Comparison of ENCODE assay signal across 6 cellular contexts in the genomic region with DNA sequence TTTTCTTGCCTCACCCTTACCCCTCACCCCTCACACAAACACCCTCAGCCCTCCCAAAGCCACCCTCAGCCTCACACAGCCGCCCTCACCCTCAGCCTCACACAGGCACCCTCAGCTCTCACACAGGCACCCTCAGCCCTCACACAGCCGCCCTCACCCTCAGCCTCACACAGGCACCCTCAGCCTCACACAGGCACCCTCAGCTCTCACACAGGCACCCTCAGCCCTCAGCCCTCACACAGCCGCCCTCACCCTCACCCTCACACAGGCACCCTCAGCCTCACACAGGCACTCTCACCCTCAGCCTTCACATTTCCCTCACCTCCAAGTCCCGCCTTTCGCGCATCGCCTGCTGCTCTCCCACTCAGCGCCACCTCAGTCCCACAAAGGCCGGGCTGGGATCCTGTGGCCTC. TPM values are rescaled to one million over a fixed set of nuclear protein-coding genes. Genes with fewer than 3 reads are reported as not detected.
A peak's percentile ranks its signal among the peaks of the same experiment; 100 is the strongest.
DNase-seq lines count a peak whose midpoint lies in the region; ATAC-seq and TF ChIP-seq lines count a peak whose summit lies in the region.

No MANE protein-coding gene starts in this region.

- H3K4me1 ChIP-seq in SJSA1 (replicated peaks), result peaks cover 11% of the 10 kb centered on the region

- H3K27me3 ChIP-seq in SJSA1 (replicated peaks), result no peaks in the 10 kb centered on the region

- H3K9me3 ChIP-seq in SJSA1 (replicated peaks), result 0 out of 2 replicates have a peak, but pooled peaks cover 2% of the 10 kb centered on the region

- H3K4me3 ChIP-seq in AG09309 (ENCODE audit: control insufficient read depth, low read depth, low read length), result peak overlapping the region; percentile 89
- H3K4me3 ChIP-seq in SJSA1, result peak overlapping the region; percentile 82

- no peaks in the 10 kb centered on the region for H3K9me3 Mint-ChIP-seq in mesothelial cell of epicardium

- H3K27ac ChIP-seq in SJSA1, result no peak overlapping the region

- H3K27me3 Mint-ChIP-seq in mesothelial cell of epicardium (ENCODE audit: low read depth), result no peaks in the 10 kb centered on the region

- ATAC-seq in left lobe of liver (peak; percentile 10), GM21723 (IDR thresholded peaks at IDR 0.05; ENCODE audit: unreplicated experiment) (no peak)

- no peak overlapping the region for H3K4me3 Mint-ChIP-seq in mesothelial cell of epicardium

- H3K4me1 Mint-ChIP-seq in mesothelial cell of epicardium, result peaks cover 2% of the 10 kb centered on the region

- H3K27ac Mint-ChIP-seq in mesothelial cell of epicardium, result no peak overlapping the region

- peaks cover 7% of the 10 kb centered on the region for H3K36me3 ChIP-seq in SJSA1

- H3K36me3 Mint-ChIP-seq in mesothelial cell of epicardium, result no peaks in the 10 kb centered on the region

- TF ChIP-seq CTCF in AG09309 (IDR thresholded peaks at IDR 0.05; ENCODE audit: control insufficient read depth, insufficient read depth, low read depth, low read length, missing control alignments) (no peak), mesothelial cell of epicardium (IDR thresholded peaks at IDR 0.05; ENCODE audit: unreplicated experiment) (no peak), GM10266 (IDR thresholded peaks at IDR 0.05; ENCODE audit: control insufficient read depth, insufficient read depth, low read depth, missing control alignments) (no peak)

- no peak for DNase-seq in AG09309 (ENCODE audit: low read depth)
- no peak for DNase-seq in SJSA1 (ENCODE audit: low read depth in 1 of 2, low spot score in 2 of 2)
- no peak for DNase-seq in left lobe of liver (ENCODE audit: low spot score)
- no peak for DNase-seq in mesothelial cell of epicardium (ENCODE audit: low spot score in 2 of 2, unreplicated experiment in 2 of 2)
- DNase-seq in GM10266 (ENCODE audit: extremely low spot score), result no peak

RNA-seq across cellular contexts. Expression of a gene that starts 0.3 kb away (rescaled TPM):
- 2.5 and 3.2 TPM in 2 replicates for total RNA-seq in SJSA1 (2014; rRNA removed; shearing (Covaris generic))
- 2.4 TPM for total RNA-seq in left lobe of liver
- 3.6 to 3.8 TPM (median 3.7 TPM) in 3 replicates for total RNA-seq in mesothelial cell of epicardium

RNA-seq across cellular contexts. Expression of a gene that starts 21.3 kb away (rescaled TPM):
- total RNA-seq in SJSA1 (2014; rRNA removed; shearing (Covaris generic)), result 44.4 and 59.3 TPM in 2 replicates
- total RNA-seq in left lobe of liver (14.3 TPM), mesothelial cell of epicardium (31.9 to 38.6 TPM (median 35.8 TPM) in 3 replicates)

RNA-seq across cellular contexts. Expression of a gene that starts 26.8 kb away (rescaled TPM):
- total RNA-seq in SJSA1 (2014; rRNA removed; shearing (Covaris generic)), result 23.6 and 67.7 TPM in 2 replicates
- total RNA-seq in left lobe of liver, result 1,433 TPM
- 12.3 to 15.5 TPM (median 13.1 TPM) in 3 replicates for total RNA-seq in mesothelial cell of epicardium

RNA-seq across cellular contexts. Expression of a gene that starts 36.0 kb away (rescaled TPM):
- 0.19 and 1.3 TPM in 2 replicates for total RNA-seq in SJSA1 (2014; rRNA removed; shearing (Covaris generic))
- 2.4 TPM for total RNA-seq in left lobe of liver
- total RNA-seq in mesothelial cell of epicardium, result 6.6 to 7.6 TPM (median 6.9 TPM) in 3 replicates

RNA-seq across cellular contexts. Expression of a gene that starts 47.8 kb away (rescaled TPM):
- 2.5 and 4.1 TPM in 2 replicates for total RNA-seq in SJSA1 (2014; rRNA removed; shearing (Covaris generic))
- total RNA-seq in left lobe of liver, result 1.8 TPM
- 21.6 to 22.1 TPM (median 21.9 TPM) in 3 replicates for total RNA-seq in mesothelial cell of epicardium

Comparison
In these comparisons a context has a peak if more than half of its experiments do, and no peak if none do; other contexts are left out.
1. RNA of a gene that starts 26.8 kb away (total RNA-seq): 1,433 TPM in left lobe of liver (single experiment); 23.6 to 67.7 TPM in SJSA1 and 12.3 to 15.5 TPM in mesothelial cell of epicardium; every median in the first group is over 10 times any median in the second.